In the genomic region with DNA sequence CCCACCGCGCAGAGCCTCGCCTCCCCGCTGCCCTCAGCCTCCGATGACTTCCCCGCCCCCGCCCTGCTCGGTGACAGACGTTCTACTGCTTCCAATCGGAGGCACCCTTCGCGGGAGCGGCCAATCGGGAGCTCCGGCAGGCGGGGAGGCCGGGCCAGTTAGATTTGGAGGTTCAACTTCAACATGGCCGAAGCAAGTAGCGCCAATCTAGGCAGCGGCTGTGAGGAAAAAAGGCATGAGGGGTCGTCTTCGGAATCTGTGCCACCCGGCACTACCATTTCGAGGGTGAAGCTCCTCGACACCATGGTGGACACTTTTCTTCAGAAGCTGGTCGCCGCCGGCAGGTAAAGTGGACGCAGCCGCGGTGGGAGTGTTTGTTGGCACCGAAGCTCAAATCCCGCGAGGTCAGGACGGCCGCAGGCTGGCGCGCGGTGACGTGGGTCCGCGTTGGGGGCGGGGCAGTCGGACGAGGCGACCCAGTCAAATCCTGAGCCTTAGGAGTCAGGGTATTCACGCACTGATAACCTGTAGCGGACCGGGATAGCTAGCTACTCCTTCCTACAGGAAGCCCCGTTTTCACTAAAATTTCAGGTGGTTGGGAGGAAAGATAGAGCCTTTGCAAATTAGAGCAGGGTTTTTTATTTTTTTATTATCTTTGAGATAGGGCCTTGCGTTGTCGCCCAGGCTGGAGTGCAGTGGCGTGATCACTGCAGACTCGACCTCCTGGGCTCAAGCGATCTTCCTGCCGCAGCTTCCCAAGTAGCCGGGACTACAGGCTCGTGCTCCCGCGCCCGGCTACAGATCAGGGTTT, we compare ENCODE assay signal across 8 cellular contexts. TPM values are rescaled to one million over a fixed set of nuclear protein-coding genes. Genes with fewer than 3 reads are reported as not detected.
DNase-seq lines count a peak whose midpoint lies in the region; ATAC-seq, FAIRE-seq and TF ChIP-seq lines count a peak whose summit lies in the region.

A gene with protein sequence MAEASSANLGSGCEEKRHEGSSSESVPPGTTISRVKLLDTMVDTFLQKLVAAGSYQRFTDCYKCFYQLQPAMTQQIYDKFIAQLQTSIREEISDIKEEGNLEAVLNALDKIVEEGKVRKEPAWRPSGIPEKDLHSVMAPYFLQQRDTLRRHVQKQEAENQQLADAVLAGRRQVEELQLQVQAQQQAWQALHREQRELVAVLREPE (plus strand): TSS at position 175 of the 811 bp plus-strand sequence. CDS start 9 bp downstream, at position 184.

- peak within 1 kb of the TSS; percentile 91 for H3K56ac ChIP-seq in H1 (replicated peaks; ENCODE audit: insufficient read length, low read depth, low read length)

- TF ChIP-seq POLR2A in H1 (IDR thresholded peaks at IDR 0.05; ENCODE audit: control extremely low read depth in 1 of 2, low read depth in 2 of 2, low read length in 2 of 2), result peak; percentile 97

- H3K27ac Mint-ChIP-seq in activated CD8-positive, alpha-beta memory T cell treated with anti-CD3 and anti-CD28 coated beads, Interleukin-2, amount 10 ng/mL, durations not matched to agents 7 days and 5 days, result peak within 1 kb of the TSS; percentile 98

- H3K14ac ChIP-seq in H1 (ENCODE audit: insufficient read length) (no peak within 1 kb of the TSS), mesenchymal stem cell (ENCODE audit: low read length in 2 of 2) (peak within 1 kb of the TSS in 1 of 2 experiments; percentile 96)

- no peak for FAIRE-seq in H1 (lab: Jason Lieb, UNC)

- TF ChIP-seq EP300 in H1 (IDR thresholded peaks at IDR 0.05; ENCODE audit: borderline replicate concordance in 1 of 2, low read depth in 2 of 2, low read length in 2 of 2), result no peak

- TF ChIP-seq CTCF in H1 (IDR thresholded peaks at IDR 0.05; ENCODE audit: control extremely low read depth in 1 of 3, insufficient read depth in 1 of 3, low read depth in 1 of 3, low read length in 3 of 3), result no peak

- H3K18ac ChIP-seq in H1 (ENCODE audit: extremely low read depth, low read length) (peak within 1 kb of the TSS; percentile 99), mesenchymal stem cell (ENCODE audit: low read depth in 1 of 2, low read length in 2 of 2) (peak within 1 kb of the TSS; percentile 58 to 99)

- H3K23ac ChIP-seq in H1 (ENCODE audit: insufficient read length) (no peak within 1 kb of the TSS), mesenchymal stem cell (ENCODE audit: low read length in 2 of 2) (peak within 1 kb of the TSS in 1 of 2 experiments; percentile 94)

- H3K4me1 Mint-ChIP-seq in activated CD8-positive, alpha-beta memory T cell treated with anti-CD3 and anti-CD28 coated beads, Interleukin-2, amount 10 ng/mL, durations not matched to agents 7 days and 5 days, result peaks cover 40% of the 10 kb centered on the region

- 0 out of 2 replicates have a peak within 1 kb of the TSS, but pooled peaks have one; percentile 48 for H2BK20ac ChIP-seq in H1 (ENCODE audit: low read length)

- H3K4me1 ChIP-seq in HUES48 (ENCODE audit: control insufficient read depth, insufficient read depth, low read length) (peaks cover 22% of the 10 kb centered on the region), NT2/D1 (ENCODE audit: insufficient read depth, insufficient read length) (peaks cover 6% of the 10 kb centered on the region), H1 (replicated peaks in 1 of 4; ENCODE audit: control insufficient read depth in 3 of 4, insufficient read depth in 4 of 4, low read length in 3 of 4) (peaks cover 0 to 5% (median 3%) of the 10 kb centered on the region in 4 experiments; a peak in 5 of 7 replicates), mesenchymal stem cell (ENCODE audit: control insufficient read depth, insufficient read depth, low read depth, low read length) (peaks cover 6% of the 10 kb centered on the region)

- H3K23me2 ChIP-seq in H1 (ENCODE audit: low read depth, low read length), result 0 out of 2 replicates have a peak, but pooled peaks cover 3% of the 10 kb centered on the region

- H3K79me2 ChIP-seq in H1 (ENCODE audit: control insufficient read depth in 1 of 2, insufficient read depth in 2 of 2, low read length in 2 of 2), result peaks cover 7 to 22% of the 10 kb centered on the region in 2 experiments

- H2AK5ac ChIP-seq in H1 (ENCODE audit: low read depth, low read length) (no peak within 1 kb of the TSS), mesenchymal stem cell (ENCODE audit: low read length, severe bottlenecking) (peak within 1 kb of the TSS; percentile 97)

- 1% methylated on average over 61 of the region's 61 CpGs; no CpG with 5 or more reads in 1 of the 2 experiments for WGBS in H1 (ENCODE audit: extremely low coverage in 1 of 2, insufficient coverage in 1 of 2, insufficient read length in 1 of 2, insufficient replicate concordance in 2 of 2, low coverage in 1 of 2, low lambda C conversion rate in 2 of 2, missing lambda C conversion rate in 1 of 2), 2 experiments
- under 1% methylated on average over 55 of the region's 61 CpGs for WGBS in mesenchymal stem cell

- no peaks in the 10 kb centered on the region for H3K9me3 Mint-ChIP-seq in activated CD8-positive, alpha-beta memory T cell treated with anti-CD3 and anti-CD28 coated beads, Interleukin-2, amount 10 ng/mL, durations not matched to agents 7 days and 5 days (ENCODE audit: low read depth)

- H4K91ac ChIP-seq in H1 (replicated peaks; ENCODE audit: insufficient read length, low read length) (peak within 1 kb of the TSS; percentile 99), mesenchymal stem cell (ENCODE audit: low read length) (peak within 1 kb of the TSS; percentile 85)

- peak; percentile 96 for DNase-seq in COR-L47 (lab: John Stamatoyannopoulos, UW)
- DNase-seq in NT2/D1 (ENCODE audit: low read depth, low spot score), result peak; percentile 99
- DNase-seq in activated CD8-positive, alpha-beta memory T cell treated with anti-CD3 and anti-CD28 coated beads, Interleukin-2, amount 10 ng/mL, durations not matched to agents 7 days and 5 days, result peak; percentile 99
- peak; percentile 87 to 97 for DNase-seq in H1 (ENCODE audit: low read depth in 1 of 2, low spot score in 2 of 2)
- peak; percentile 98 for DNase-seq in mesenchymal stem cell
- DNase-seq in stimulated activated CD8-positive, alpha-beta memory T cell treated with anti-CD3 and anti-CD28 coated beads, Interleukin-12 subunit alpha, Interleukin-12 subunit beta, amount 100 ng/mL, for 24 hours (ENCODE audit: extremely low read depth), result peak; percentile 91

- H2BK120ac ChIP-seq in H1 (replicated peaks; ENCODE audit: low read depth, low read length) (no peak within 1 kb of the TSS), mesenchymal stem cell (ENCODE audit: low read depth, low read length) (no peak within 1 kb of the TSS)

- peak in 1 of 2 experiments; percentile 6; a peak in 1 of 4 replicates for TF ChIP-seq RAD21 in H1 (IDR thresholded peaks at IDR 0.05 in 1 of 2, conservative IDR thresholded peaks at IDR 0.05 in 1 of 2; ENCODE audit: low read depth in 2 of 2, low read length in 2 of 2)

- CTCF ChIA-PET in activated CD8-positive, alpha-beta memory T cell treated with anti-CD3 and anti-CD28 coated beads, Interleukin-2, amount 10 ng/mL, durations not matched to agents 7 days and 5 days (lab: Charles Lee), result interaction anchor here (0.6 to 4.2 kb wide), 13 partner anchors 11 to 173 kb away, joined by 3 to 62 read pairs (median 4); a partner anchor contains a TSS
- CTCF ChIA-PET in H1 (lab: Charles Lee; ENCODE audit: partially characterized antibody), result interaction anchor here (0.6 to 4.5 kb wide), 21 partner anchors 9 to 118 kb away, joined by 3 to 34 read pairs (median 3); a partner anchor contains a TSS

- H2BK5ac ChIP-seq in H1 (ENCODE audit: low read depth, low read length) (peak within 1 kb of the TSS; percentile 93), mesenchymal stem cell (ENCODE audit: low read depth, low read length, poor library complexity, severe bottlenecking) (peak within 1 kb of the TSS; percentile 95)

- H3K4me2 ChIP-seq in H1 (ENCODE audit: insufficient read depth in 1 of 2, low read depth in 2 of 2, low read length in 2 of 2) (peak within 1 kb of the TSS; percentile 63 to 86), mesenchymal stem cell (ENCODE audit: low read length, poor library complexity, severe bottlenecking) (peak within 1 kb of the TSS; percentile 90)

- peak within 1 kb of the TSS; percentile 100 for H4K5ac ChIP-seq in H1 (ENCODE audit: insufficient read length, low read depth, low read length)

- H3K9me3 ChIP-seq in HUES48 (ENCODE audit: control insufficient read depth, insufficient read depth, low read length), result no peaks in the 10 kb centered on the region
- no peaks in the 10 kb centered on the region for H3K9me3 ChIP-seq in NT2/D1 (ENCODE audit: insufficient read depth, low read length)
- no peaks in the 10 kb centered on the region; a peak in 1 of 4 replicates for H3K9me3 ChIP-seq in H1 (ENCODE audit: insufficient read depth in 2 of 2, low read depth in 1 of 2, low read length in 1 of 2)
- no peaks in the 10 kb centered on the region for H3K9me3 ChIP-seq in mesenchymal stem cell (ENCODE audit: control insufficient read depth, low read length)

- no peaks in the 10 kb centered on the region for H3K27me3 ChIP-seq in HUES48 (ENCODE audit: control insufficient read depth, insufficient read depth, low read length)
- H3K27me3 ChIP-seq in NT2/D1 (ENCODE audit: insufficient read depth, insufficient read length), result no peaks in the 10 kb centered on the region
- H3K27me3 ChIP-seq in H1 (replicated peaks in 1 of 4; ENCODE audit: control insufficient read depth in 3 of 4, extremely low read depth in 1 of 4, insufficient read depth in 3 of 4, low read length in 3 of 4), result no peaks in the 10 kb centered on the region
- H3K27me3 ChIP-seq in mesenchymal stem cell (ENCODE audit: control insufficient read depth in 1 of 2, insufficient read depth in 1 of 2, low read length in 2 of 2), result no peaks in the 10 kb centered on the region

- H3K36me3 Mint-ChIP-seq in activated CD8-positive, alpha-beta memory T cell treated with anti-CD3 and anti-CD28 coated beads, Interleukin-2, amount 10 ng/mL, durations not matched to agents 7 days and 5 days, result peaks cover 45% of the 10 kb centered on the region

- H3K79me1 ChIP-seq in H1 (ENCODE audit: low read depth, low read length) (peaks cover 4% of the 10 kb centered on the region), mesenchymal stem cell (replicated peaks; ENCODE audit: low read length, poor library complexity, severe bottlenecking) (peaks cover 11% of the 10 kb centered on the region)

- H3K36me3 ChIP-seq in HUES48 (ENCODE audit: control insufficient read depth, insufficient read depth, low read length) (peaks cover 47% of the 10 kb centered on the region), NT2/D1 (ENCODE audit: insufficient read depth, insufficient read length, low read length) (peaks cover 62% of the 10 kb centered on the region), H1 (ENCODE audit: control insufficient read depth in 2 of 4, insufficient read depth in 4 of 4, low read length in 3 of 4) (peaks cover 3 to 28% (median 5%) of the 10 kb centered on the region in 4 experiments; a peak in 6 of 8 replicates), mesenchymal stem cell (ENCODE audit: control insufficient read depth in 1 of 2, insufficient read depth in 2 of 2, low read depth in 1 of 2, low read length in 2 of 2) (peaks cover 27 to 44% of the 10 kb centered on the region in 2 experiments)

- no peaks in the 10 kb centered on the region for H4K20me1 ChIP-seq in H1 (replicated peaks in 1 of 2; ENCODE audit: control insufficient read depth in 1 of 2, insufficient read depth in 2 of 2, low read length in 2 of 2)

- H2BK15ac ChIP-seq in H1 (ENCODE audit: low read length), result peak within 1 kb of the TSS; percentile 88; the same call in 1 of the 2 replicates
- no peak within 1 kb of the TSS for H2BK15ac ChIP-seq in mesenchymal stem cell (ENCODE audit: low read depth, poor library complexity, severe bottlenecking)

- ATAC-seq in GM21381 (IDR thresholded peaks at IDR 0.05; ENCODE audit: unreplicated experiment), result peak; percentile 84
- ATAC-seq in activated CD8-positive, alpha-beta memory T cell treated with anti-CD3 and anti-CD28 coated beads, Interleukin-2, amount 10 ng/mL, durations not matched to agents 7 days and 5 days, result peak; percentile 97

- H3K27me3 Mint-ChIP-seq in activated CD8-positive, alpha-beta memory T cell treated with anti-CD3 and anti-CD28 coated beads, Interleukin-2, amount 10 ng/mL, durations not matched to agents 7 days and 5 days, result no peaks in the 10 kb centered on the region

- peak within 1 kb of the TSS; percentile 100 for H4K8ac ChIP-seq in H1 (ENCODE audit: extremely low read depth, insufficient read depth, low read length)
- H4K8ac ChIP-seq in mesenchymal stem cell (ENCODE audit: low read length), result peak within 1 kb of the TSS; percentile 93

- H3K9ac ChIP-seq in HUES48 (ENCODE audit: low read depth, low read length), result peak within 1 kb of the TSS; percentile 99
- H3K9ac ChIP-seq in NT2/D1 (ENCODE audit: insufficient read length, low read depth), result peak within 1 kb of the TSS; percentile 97
- H3K9ac ChIP-seq in H1 (replicated peaks in 1 of 4; ENCODE audit: extremely low read depth in 1 of 4, low read depth in 3 of 4, low read length in 3 of 4), result peak within 1 kb of the TSS; percentile 97 to 100 (median 100)
- H3K9ac ChIP-seq in mesenchymal stem cell (ENCODE audit: low read length), result peak within 1 kb of the TSS; percentile 96

- POLR2A ChIA-PET in H1 (lab: Charles Lee; ENCODE audit: partially characterized antibody), result interaction anchor here (0.6 to 6.5 kb wide), 51 partner anchors 11 to 1102 kb away, joined by 3 to 77 read pairs (median 5); a partner anchor contains a TSS

- peak within 1 kb of the TSS; percentile 95 for H3K4me3 ChIP-seq in HUES48 (ENCODE audit: low read depth, low read length)
- H3K4me3 ChIP-seq in NT2/D1 (ENCODE audit: insufficient read length, low read depth), result peak within 1 kb of the TSS; percentile 93
- H3K4me3 ChIP-seq in H1 (ENCODE audit: extremely low read depth in 1 of 4, insufficient read depth in 2 of 4, low read depth in 3 of 4, low read length in 4 of 4), result peak within 1 kb of the TSS; percentile 53 to 97 (median 92)
- H3K4me3 ChIP-seq in mesenchymal stem cell (ENCODE audit: insufficient read depth in 1 of 2, low read depth in 1 of 2, low read length in 2 of 2), result peak within 1 kb of the TSS; percentile 83 to 87

- H2BK12ac ChIP-seq in H1 (ENCODE audit: low read depth, low read length) (peak within 1 kb of the TSS; percentile 35; the same call in 1 of the 2 replicates), mesenchymal stem cell (ENCODE audit: low read length in 2 of 2) (peak within 1 kb of the TSS in 1 of 2 experiments; percentile 57)

- H3K4ac ChIP-seq in H1 (replicated peaks; ENCODE audit: insufficient read length, low read depth, low read length) (peak within 1 kb of the TSS; percentile 55), mesenchymal stem cell (ENCODE audit: low read depth in 1 of 2, low read length in 2 of 2) (peak within 1 kb of the TSS; percentile 75 to 82)

- H2AFZ ChIP-seq in H1 (ENCODE audit: low read length) (peak within 1 kb of the TSS; percentile 98; the same call in 1 of the 2 replicates), mesenchymal stem cell (ENCODE audit: low read depth, low read length) (peak within 1 kb of the TSS; percentile 83)

- peak within 1 kb of the TSS; percentile 100 for H3K27ac ChIP-seq in HUES48 (ENCODE audit: low read depth, low read length)
- H3K27ac ChIP-seq in H1 (ENCODE audit: low read depth, low read length), result peak within 1 kb of the TSS; percentile 100
- peak within 1 kb of the TSS; percentile 98 for H3K27ac ChIP-seq in mesenchymal stem cell (ENCODE audit: low read length, poor library complexity, severe bottlenecking)

- peak within 1 kb of the TSS; percentile 97 for H3K4me3 Mint-ChIP-seq in activated CD8-positive, alpha-beta memory T cell treated with anti-CD3 and anti-CD28 coated beads, Interleukin-2, amount 10 ng/mL, durations not matched to agents 7 days and 5 days

RNA-seq across cellular contexts. Expression of the gene that starts here (rescaled TPM):
- total RNA-seq in activated CD8-positive, alpha-beta memory T cell treated with anti-CD3 and anti-CD28 coated beads, Interleukin-2, amount 10 ng/mL, durations not matched to agents 7 days and 5 days, result 10 to 100 TPM; 62.8 to 72.5 TPM
- total RNA-seq in H1 (2021; fragmentation: NEBNext Ultra II Directional; extraction: Animal tissue kit (Norgen Biotek cat#: 25700)), result 113 and 116 TPM in 2 replicates
- 296 and 337 TPM in 2 replicates for polyA plus RNA-seq in H1 (2011; rRNA removed)
- polyA plus RNA-seq in H1 (2011; cell fraction: cytosol; rRNA removed), result 245 TPM
- polyA plus RNA-seq in H1 (2011; cell fraction: nucleus; rRNA removed), result 147 TPM
- 99.8 to 147 TPM (median 136 TPM) in 4 replicates for polyA plus RNA-seq in H1 (2012, experiment 1 of 2)
- 165 TPM for polyA plus RNA-seq in H1 (2012, experiment 2 of 2)
- polyA plus RNA-seq in H1 (2013, experiment 1 of 2), result 91.8 TPM
- 90.0 TPM for polyA plus RNA-seq in H1 (2013, experiment 2 of 2)
- polyA minus RNA-seq in H1 (2011; rRNA and poly(A)+ RNA removed), result 59.3 and 61.4 TPM in 2 replicates
- 43.6 TPM for polyA minus RNA-seq in H1 (2011; cell fraction: cytosol; rRNA and poly(A)+ RNA removed)
- polyA minus RNA-seq in H1 (2011; cell fraction: nucleus; rRNA and poly(A)+ RNA removed), result 23.0 TPM
- 43.5 TPM for polyA plus RNA-seq in mesenchymal stem cell (2013, experiment 1 of 2)
- 45.8 TPM for polyA plus RNA-seq in mesenchymal stem cell (2013, experiment 2 of 2)

Comparison
In these comparisons a context has a peak if more than half of its experiments do, and no peak if none do; other contexts are left out.
1. Peak in every context shown above with its lines: DNase-seq, ATAC-seq, H3K4me3 ChIP-seq and H3K27ac ChIP-seq.